ENCODE assay signal across 1 cellular context in the genomic region with DNA sequence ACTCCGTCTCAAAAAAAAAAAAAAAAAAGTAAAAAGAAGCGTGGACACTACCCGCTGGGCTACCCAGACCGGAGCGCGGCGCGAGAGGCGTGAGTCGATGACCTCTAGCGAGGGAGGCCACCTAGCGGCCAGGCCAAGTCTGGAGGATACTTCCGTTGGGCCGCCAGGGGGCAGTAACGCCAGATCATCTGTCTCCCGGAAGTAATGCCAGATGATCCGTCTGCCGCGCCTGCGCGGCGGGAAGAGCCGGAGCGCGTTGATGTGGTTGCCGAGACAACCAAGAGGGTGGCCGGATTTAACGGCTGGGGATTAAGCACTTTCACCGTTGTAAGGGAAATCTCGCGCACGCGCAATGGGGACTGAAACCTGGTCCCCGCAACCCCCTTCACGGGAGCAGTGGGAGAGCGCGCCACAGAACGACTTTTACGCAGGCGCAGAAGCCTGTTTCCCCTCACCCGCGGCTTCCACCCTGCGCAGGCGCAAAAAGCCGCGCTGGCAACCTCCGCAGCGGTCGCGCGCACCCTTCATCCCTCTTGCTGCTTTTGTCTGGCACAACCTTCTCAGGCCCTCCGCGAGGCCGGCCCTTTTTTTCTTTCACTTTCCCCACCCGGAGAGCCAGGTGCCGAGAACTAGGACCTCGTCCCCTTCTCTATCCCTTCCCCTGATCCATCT.
A peak's percentile ranks its signal among the peaks of the same experiment; 100 is the strongest.
TF ChIP-seq lines count a peak whose summit lies in the region.

No MANE protein-coding gene starts in this region.

TF ChIP-seq in K562, 482 proteins besides CTCF, POLR2A, EP300 and RAD21 (continued from another document and continues in another):
- TF ChIP-seq GATAD2B (IDR thresholded peaks at IDR 0.05; ENCODE audit: borderline replicate concordance) (no peak), IRF2 (CRISPR knock-in tag; IDR thresholded peaks at IDR 0.05) (no peak), ZNF133 (CRISPR knock-in tag; IDR thresholded peaks at IDR 0.05) (no peak), MAFK (IDR thresholded peaks at IDR 0.05; ENCODE audit: low read length) (no peak), FOXJ3 (CRISPR knock-in tag; IDR thresholded peaks at IDR 0.05) (no peak), ZNF785 (CRISPR knock-in tag; IDR thresholded peaks at IDR 0.05) (no peak), PTRF (tag; IDR thresholded peaks at IDR 0.05) (no peak), FIP1L1 (IDR thresholded peaks at IDR 0.05; ENCODE audit: low read depth, low read length, poor library complexity, severe bottlenecking) (peak; percentile 92), POLR3A (IDR thresholded peaks at IDR 0.05; ENCODE audit: borderline replicate concordance, extremely low read depth, insufficient read depth, insufficient read length) (no peak), KAT2B (IDR thresholded peaks at IDR 0.05; ENCODE audit: low read depth, low read length) (peak; percentile 100), FOSL1 (tag; conservative IDR thresholded peaks at IDR 0.05) (peak; percentile 51; the same call in 1 of the 2 replicates), ZEB2 (IDR thresholded peaks at IDR 0.05) (no peak), POLR2B (IDR thresholded peaks at IDR 0.05; ENCODE audit: low read depth, partially characterized antibody) (peak; percentile 87), THRAP3 (IDR thresholded peaks at IDR 0.05; ENCODE audit: borderline replicate concordance) (no peak), ZKSCAN1 (IDR thresholded peaks at IDR 0.05; ENCODE audit: low read depth, low read length) (no peak), GATAD2A (IDR thresholded peaks at IDR 0.05) (peak; percentile 88), TBP (optimal IDR thresholded peaks at IDR 0.05; ENCODE audit: low read depth, low read length) (peak; percentile 55), ZNF212 (CRISPR knock-in tag; IDR thresholded peaks at IDR 0.05) (no peak), ZNF696 (CRISPR knock-in tag; conservative IDR thresholded peaks at IDR 0.05) (no peak), PHB2 (IDR thresholded peaks at IDR 0.05; ENCODE audit: low read depth) (no peak), DACH1 (IDR thresholded peaks at IDR 0.05; ENCODE audit: partially characterized antibody) (peak; percentile 40), OTX1 (CRISPR knock-in tag; IDR thresholded peaks at IDR 0.05) (peak; percentile 80), ZFPM2 (CRISPR knock-in tag; IDR thresholded peaks at IDR 0.05) (no peak), HIVEP1 (CRISPR knock-in tag; IDR thresholded peaks at IDR 0.05) (0 out of 2 replicates have a peak, but pooled peaks have one; percentile 50), C11orf30 (IDR thresholded peaks at IDR 0.05; ENCODE audit: low read depth) (peak; percentile 65), GTF2E2 (tag; IDR thresholded peaks at IDR 0.05) (no peak; the same call in 1 of the 2 replicates), FOS (IDR thresholded peaks at IDR 0.05; ENCODE audit: extremely low read depth, insufficient read length) (no peak), GTF2A2 (tag; IDR thresholded peaks at IDR 0.05) (no peak)
- TF ChIP-seq, protein P1, sequence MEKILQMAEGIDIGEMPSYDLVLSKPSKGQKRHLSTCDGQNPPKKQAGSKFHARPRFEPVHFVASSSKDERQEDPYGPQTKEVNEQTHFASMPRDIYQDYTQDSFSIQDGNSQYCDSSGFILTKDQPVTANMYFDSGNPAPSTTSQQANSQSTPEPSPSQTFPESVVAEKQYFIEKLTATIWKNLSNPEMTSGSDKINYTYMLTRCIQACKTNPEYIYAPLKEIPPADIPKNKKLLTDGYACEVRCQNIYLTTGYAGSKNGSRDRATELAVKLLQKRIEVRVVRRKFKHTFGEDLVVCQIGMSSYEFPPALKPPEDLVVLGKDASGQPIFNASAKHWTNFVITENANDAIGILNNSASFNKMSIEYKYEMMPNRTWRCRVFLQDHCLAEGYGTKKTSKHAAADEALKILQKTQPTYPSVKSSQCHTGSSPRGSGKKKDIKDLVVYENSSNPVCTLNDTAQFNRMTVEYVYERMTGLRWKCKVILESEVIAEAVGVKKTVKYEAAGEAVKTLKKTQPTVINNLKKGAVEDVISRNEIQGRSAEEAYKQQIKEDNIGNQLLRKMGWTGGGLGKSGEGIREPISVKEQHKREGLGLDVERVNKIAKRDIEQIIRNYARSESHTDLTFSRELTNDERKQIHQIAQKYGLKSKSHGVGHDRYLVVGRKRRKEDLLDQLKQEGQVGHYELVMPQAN (IDR thresholded peaks at IDR 0.05; ENCODE audit: borderline replicate concordance): peak; percentile 30; the same call in 1 of the 2 replicates
- TF ChIP-seq, protein P2, sequence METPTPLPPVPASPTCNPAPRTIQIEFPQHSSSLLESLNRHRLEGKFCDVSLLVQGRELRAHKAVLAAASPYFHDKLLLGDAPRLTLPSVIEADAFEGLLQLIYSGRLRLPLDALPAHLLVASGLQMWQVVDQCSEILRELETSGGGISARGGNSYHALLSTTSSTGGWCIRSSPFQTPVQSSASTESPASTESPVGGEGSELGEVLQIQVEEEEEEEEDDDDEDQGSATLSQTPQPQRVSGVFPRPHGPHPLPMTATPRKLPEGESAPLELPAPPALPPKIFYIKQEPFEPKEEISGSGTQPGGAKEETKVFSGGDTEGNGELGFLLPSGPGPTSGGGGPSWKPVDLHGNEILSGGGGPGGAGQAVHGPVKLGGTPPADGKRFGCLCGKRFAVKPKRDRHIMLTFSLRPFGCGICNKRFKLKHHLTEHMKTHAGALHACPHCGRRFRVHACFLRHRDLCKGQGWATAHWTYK (CRISPR knock-in tag; IDR thresholded peaks at IDR 0.05): peak; percentile 7; the same call in 1 of the 2 replicates
- TF ChIP-seq, protein P3, sequence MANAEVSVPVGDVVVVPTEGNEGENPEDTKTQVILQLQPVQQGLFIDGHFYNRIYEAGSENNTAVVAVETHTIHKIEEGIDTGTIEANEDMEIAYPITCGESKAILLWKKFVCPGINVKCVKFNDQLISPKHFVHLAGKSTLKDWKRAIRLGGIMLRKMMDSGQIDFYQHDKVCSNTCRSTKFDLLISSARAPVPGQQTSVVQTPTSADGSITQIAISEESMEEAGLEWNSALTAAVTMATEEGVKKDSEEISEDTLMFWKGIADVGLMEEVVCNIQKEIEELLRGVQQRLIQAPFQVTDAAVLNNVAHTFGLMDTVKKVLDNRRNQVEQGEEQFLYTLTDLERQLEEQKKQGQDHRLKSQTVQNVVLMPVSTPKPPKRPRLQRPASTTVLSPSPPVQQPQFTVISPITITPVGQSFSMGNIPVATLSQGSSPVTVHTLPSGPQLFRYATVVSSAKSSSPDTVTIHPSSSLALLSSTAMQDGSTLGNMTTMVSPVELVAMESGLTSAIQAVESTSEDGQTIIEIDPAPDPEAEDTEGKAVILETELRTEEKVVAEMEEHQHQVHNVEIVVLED (CRISPR knock-in tag; IDR thresholded peaks at IDR 0.05): peak; percentile 66
- TF ChIP-seq, protein P4, sequence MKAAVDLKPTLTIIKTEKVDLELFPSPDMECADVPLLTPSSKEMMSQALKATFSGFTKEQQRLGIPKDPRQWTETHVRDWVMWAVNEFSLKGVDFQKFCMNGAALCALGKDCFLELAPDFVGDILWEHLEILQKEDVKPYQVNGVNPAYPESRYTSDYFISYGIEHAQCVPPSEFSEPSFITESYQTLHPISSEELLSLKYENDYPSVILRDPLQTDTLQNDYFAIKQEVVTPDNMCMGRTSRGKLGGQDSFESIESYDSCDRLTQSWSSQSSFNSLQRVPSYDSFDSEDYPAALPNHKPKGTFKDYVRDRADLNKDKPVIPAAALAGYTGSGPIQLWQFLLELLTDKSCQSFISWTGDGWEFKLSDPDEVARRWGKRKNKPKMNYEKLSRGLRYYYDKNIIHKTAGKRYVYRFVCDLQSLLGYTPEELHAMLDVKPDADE (conservative IDR thresholded peaks at IDR 0.05; ENCODE audit: control insufficient read depth, low read depth, low read length): peak; percentile 78; the same call in 1 of the 2 replicates
- TF ChIP-seq, protein P5, sequence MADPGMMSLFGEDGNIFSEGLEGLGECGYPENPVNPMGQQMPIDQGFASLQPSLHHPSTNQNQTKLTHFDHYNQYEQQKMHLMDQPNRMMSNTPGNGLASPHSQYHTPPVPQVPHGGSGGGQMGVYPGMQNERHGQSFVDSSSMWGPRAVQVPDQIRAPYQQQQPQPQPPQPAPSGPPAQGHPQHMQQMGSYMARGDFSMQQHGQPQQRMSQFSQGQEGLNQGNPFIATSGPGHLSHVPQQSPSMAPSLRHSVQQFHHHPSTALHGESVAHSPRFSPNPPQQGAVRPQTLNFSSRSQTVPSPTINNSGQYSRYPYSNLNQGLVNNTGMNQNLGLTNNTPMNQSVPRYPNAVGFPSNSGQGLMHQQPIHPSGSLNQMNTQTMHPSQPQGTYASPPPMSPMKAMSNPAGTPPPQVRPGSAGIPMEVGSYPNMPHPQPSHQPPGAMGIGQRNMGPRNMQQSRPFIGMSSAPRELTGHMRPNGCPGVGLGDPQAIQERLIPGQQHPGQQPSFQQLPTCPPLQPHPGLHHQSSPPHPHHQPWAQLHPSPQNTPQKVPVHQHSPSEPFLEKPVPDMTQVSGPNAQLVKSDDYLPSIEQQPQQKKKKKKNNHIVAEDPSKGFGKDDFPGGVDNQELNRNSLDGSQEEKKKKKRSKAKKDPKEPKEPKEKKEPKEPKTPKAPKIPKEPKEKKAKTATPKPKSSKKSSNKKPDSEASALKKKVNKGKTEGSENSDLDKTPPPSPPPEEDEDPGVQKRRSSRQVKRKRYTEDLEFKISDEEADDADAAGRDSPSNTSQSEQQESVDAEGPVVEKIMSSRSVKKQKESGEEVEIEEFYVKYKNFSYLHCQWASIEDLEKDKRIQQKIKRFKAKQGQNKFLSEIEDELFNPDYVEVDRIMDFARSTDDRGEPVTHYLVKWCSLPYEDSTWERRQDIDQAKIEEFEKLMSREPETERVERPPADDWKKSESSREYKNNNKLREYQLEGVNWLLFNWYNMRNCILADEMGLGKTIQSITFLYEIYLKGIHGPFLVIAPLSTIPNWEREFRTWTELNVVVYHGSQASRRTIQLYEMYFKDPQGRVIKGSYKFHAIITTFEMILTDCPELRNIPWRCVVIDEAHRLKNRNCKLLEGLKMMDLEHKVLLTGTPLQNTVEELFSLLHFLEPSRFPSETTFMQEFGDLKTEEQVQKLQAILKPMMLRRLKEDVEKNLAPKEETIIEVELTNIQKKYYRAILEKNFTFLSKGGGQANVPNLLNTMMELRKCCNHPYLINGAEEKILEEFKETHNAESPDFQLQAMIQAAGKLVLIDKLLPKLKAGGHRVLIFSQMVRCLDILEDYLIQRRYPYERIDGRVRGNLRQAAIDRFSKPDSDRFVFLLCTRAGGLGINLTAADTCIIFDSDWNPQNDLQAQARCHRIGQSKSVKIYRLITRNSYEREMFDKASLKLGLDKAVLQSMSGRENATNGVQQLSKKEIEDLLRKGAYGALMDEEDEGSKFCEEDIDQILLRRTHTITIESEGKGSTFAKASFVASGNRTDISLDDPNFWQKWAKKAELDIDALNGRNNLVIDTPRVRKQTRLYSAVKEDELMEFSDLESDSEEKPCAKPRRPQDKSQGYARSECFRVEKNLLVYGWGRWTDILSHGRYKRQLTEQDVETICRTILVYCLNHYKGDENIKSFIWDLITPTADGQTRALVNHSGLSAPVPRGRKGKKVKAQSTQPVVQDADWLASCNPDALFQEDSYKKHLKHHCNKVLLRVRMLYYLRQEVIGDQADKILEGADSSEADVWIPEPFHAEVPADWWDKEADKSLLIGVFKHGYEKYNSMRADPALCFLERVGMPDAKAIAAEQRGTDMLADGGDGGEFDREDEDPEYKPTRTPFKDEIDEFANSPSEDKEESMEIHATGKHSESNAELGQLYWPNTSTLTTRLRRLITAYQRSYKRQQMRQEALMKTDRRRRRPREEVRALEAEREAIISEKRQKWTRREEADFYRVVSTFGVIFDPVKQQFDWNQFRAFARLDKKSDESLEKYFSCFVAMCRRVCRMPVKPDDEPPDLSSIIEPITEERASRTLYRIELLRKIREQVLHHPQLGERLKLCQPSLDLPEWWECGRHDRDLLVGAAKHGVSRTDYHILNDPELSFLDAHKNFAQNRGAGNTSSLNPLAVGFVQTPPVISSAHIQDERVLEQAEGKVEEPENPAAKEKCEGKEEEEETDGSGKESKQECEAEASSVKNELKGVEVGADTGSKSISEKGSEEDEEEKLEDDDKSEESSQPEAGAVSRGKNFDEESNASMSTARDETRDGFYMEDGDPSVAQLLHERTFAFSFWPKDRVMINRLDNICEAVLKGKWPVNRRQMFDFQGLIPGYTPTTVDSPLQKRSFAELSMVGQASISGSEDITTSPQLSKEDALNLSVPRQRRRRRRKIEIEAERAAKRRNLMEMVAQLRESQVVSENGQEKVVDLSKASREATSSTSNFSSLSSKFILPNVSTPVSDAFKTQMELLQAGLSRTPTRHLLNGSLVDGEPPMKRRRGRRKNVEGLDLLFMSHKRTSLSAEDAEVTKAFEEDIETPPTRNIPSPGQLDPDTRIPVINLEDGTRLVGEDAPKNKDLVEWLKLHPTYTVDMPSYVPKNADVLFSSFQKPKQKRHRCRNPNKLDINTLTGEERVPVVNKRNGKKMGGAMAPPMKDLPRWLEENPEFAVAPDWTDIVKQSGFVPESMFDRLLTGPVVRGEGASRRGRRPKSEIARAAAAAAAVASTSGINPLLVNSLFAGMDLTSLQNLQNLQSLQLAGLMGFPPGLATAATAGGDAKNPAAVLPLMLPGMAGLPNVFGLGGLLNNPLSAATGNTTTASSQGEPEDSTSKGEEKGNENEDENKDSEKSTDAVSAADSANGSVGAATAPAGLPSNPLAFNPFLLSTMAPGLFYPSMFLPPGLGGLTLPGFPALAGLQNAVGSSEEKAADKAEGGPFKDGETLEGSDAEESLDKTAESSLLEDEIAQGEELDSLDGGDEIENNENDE (IDR thresholded peaks at IDR 0.05; ENCODE audit: low read depth, low read length): no peak
- TF ChIP-seq, protein P6, sequence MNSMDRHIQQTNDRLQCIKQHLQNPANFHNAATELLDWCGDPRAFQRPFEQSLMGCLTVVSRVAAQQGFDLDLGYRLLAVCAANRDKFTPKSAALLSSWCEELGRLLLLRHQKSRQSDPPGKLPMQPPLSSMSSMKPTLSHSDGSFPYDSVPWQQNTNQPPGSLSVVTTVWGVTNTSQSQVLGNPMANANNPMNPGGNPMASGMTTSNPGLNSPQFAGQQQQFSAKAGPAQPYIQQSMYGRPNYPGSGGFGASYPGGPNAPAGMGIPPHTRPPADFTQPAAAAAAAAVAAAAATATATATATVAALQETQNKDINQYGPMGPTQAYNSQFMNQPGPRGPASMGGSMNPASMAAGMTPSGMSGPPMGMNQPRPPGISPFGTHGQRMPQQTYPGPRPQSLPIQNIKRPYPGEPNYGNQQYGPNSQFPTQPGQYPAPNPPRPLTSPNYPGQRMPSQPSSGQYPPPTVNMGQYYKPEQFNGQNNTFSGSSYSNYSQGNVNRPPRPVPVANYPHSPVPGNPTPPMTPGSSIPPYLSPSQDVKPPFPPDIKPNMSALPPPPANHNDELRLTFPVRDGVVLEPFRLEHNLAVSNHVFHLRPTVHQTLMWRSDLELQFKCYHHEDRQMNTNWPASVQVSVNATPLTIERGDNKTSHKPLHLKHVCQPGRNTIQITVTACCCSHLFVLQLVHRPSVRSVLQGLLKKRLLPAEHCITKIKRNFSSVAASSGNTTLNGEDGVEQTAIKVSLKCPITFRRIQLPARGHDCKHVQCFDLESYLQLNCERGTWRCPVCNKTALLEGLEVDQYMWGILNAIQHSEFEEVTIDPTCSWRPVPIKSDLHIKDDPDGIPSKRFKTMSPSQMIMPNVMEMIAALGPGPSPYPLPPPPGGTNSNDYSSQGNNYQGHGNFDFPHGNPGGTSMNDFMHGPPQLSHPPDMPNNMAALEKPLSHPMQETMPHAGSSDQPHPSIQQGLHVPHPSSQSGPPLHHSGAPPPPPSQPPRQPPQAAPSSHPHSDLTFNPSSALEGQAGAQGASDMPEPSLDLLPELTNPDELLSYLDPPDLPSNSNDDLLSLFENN (IDR thresholded peaks at IDR 0.05; ENCODE audit: low read depth in 2 of 2, low read length in 2 of 2): 0 out of 4 replicates have a peak, but pooled peaks of 1 of the 2 experiments have one; percentile 37
